1 cellular context compared by ENCODE assay signal in genomic region chr17:48997103-48997826, GRCh38.
A peak's percentile ranks its signal among the peaks of the same experiment; 100 is the strongest.
TF ChIP-seq lines count a peak whose summit lies in the region.

TSS of gene IGF2BP1 (plus strand) at chr17:48997385. CDS start at chr17:48997746, 361 bp downstream.

TF ChIP-seq in HepG2, 621 proteins besides CTCF, POLR2A, EP300 and RAD21 (continued from another document and continues in another):
- TF ChIP-seq ZNF790 (CRISPR knock-in tag; IDR thresholded peaks at IDR 0.05; ENCODE audit: borderline replicate concordance) = peak; percentile 81; the same call in 1 of the 2 replicates
- TF ChIP-seq ZGPAT (CRISPR knock-in tag; IDR thresholded peaks at IDR 0.05) = peak; percentile 50; the same call in 1 of the 2 replicates
- no peak for TF ChIP-seq NFE2L2 (IDR thresholded peaks at IDR 0.05; ENCODE audit: low read length)
- TF ChIP-seq FOXJ3 (CRISPR knock-in tag; IDR thresholded peaks at IDR 0.05; ENCODE audit: borderline replicate concordance) = 0 out of 2 replicates have a peak, but pooled peaks have one; percentile 52
- 0 out of 4 replicates have a peak, but pooled peaks of 1 of the 2 experiments have one; percentile 17 for TF ChIP-seq KLF16 (CRISPR knock-in tag; IDR thresholded peaks at IDR 0.05)
- TF ChIP-seq ZNF564 (CRISPR knock-in tag; IDR thresholded peaks at IDR 0.05) = 0 out of 2 replicates have a peak, but pooled peaks have one; percentile 12
- peak; percentile 58 for TF ChIP-seq PTBP1 (IDR thresholded peaks at IDR 0.05; ENCODE audit: low read depth, low read length, poor library complexity, severe bottlenecking)
- TF ChIP-seq RARA (CRISPR knock-in tag; IDR thresholded peaks at IDR 0.05) = no peak
- 0 out of 2 replicates have a peak, but pooled peaks have one; percentile 58 for TF ChIP-seq KDM3A (CRISPR knock-in tag; IDR thresholded peaks at IDR 0.05; ENCODE audit: low read depth)
- TF ChIP-seq ZNF441 (CRISPR knock-in tag; IDR thresholded peaks at IDR 0.05; ENCODE audit: borderline replicate concordance) = peak; percentile 68
- peak; percentile 69 for TF ChIP-seq POLR2AphosphoS5 (IDR thresholded peaks at IDR 0.05; ENCODE audit: low read depth, low read length)
- no peak for TF ChIP-seq ZNF597 (CRISPR knock-in tag; IDR thresholded peaks at IDR 0.05)
- TF ChIP-seq ZSCAN9 (CRISPR knock-in tag; IDR thresholded peaks at IDR 0.05; ENCODE audit: borderline replicate concordance) = peak; percentile 30; the same call in 1 of the 2 replicates
- no peak for TF ChIP-seq CCAR2 (optimal IDR thresholded peaks at IDR 0.05; ENCODE audit: low read depth, low read length)
- TF ChIP-seq HOXA5 (CRISPR knock-in tag; IDR thresholded peaks at IDR 0.05) = 0 out of 2 replicates have a peak, but pooled peaks have one; percentile 35
- peak; percentile 9; the same call in 1 of the 2 replicates for TF ChIP-seq BCL6 (CRISPR knock-in tag; IDR thresholded peaks at IDR 0.05)
- peak; percentile 93; the same call in 1 of the 2 replicates for TF ChIP-seq MLLT10 (CRISPR knock-in tag; IDR thresholded peaks at IDR 0.05)
- 0 out of 2 replicates have a peak, but pooled peaks have one; percentile 19 for TF ChIP-seq NFAT5 (CRISPR knock-in tag; IDR thresholded peaks at IDR 0.05)
- no peak for TF ChIP-seq ZBTB33 (CRISPR knock-in tag; IDR thresholded peaks at IDR 0.05)
- peak; percentile 88 for TF ChIP-seq ZBTB7B (CRISPR knock-in tag; IDR thresholded peaks at IDR 0.05)
- peak; percentile 25 for TF ChIP-seq SRSF1 (optimal IDR thresholded peaks at IDR 0.05; ENCODE audit: low read depth, low read length)
- TF ChIP-seq ZNF280D (CRISPR knock-in tag; IDR thresholded peaks at IDR 0.05) = no peak
- TF ChIP-seq ZNF773 (CRISPR knock-in tag; IDR thresholded peaks at IDR 0.05; ENCODE audit: borderline replicate concordance) = 0 out of 2 replicates have a peak, but pooled peaks have one; percentile 59
- 0 out of 2 replicates have a peak, but pooled peaks have one; percentile 37 for TF ChIP-seq TERF1 (CRISPR knock-in tag; IDR thresholded peaks at IDR 0.05)
- peak; percentile 71; the same call in 1 of the 2 replicates for TF ChIP-seq MTF1 (CRISPR knock-in tag; IDR thresholded peaks at IDR 0.05)
- peak; percentile 19; the same call in 1 of the 2 replicates for TF ChIP-seq ERF (CRISPR knock-in tag; IDR thresholded peaks at IDR 0.05)
- TF ChIP-seq NFYB (CRISPR knock-in tag; IDR thresholded peaks at IDR 0.05) = 0 out of 2 replicates have a peak, but pooled peaks have one; percentile 8
- peak; percentile 68 for TF ChIP-seq DMAP1 (CRISPR knock-in tag; IDR thresholded peaks at IDR 0.05)
- no peak for TF ChIP-seq ZKSCAN8 (CRISPR knock-in tag; IDR thresholded peaks at IDR 0.05; ENCODE audit: borderline replicate concordance)
- no peak for TF ChIP-seq HMG20A (CRISPR knock-in tag; IDR thresholded peaks at IDR 0.05; ENCODE audit: borderline replicate concordance)
- peak; percentile 33; the same call in 1 of the 2 replicates for TF ChIP-seq ZNF367 (CRISPR knock-in tag; IDR thresholded peaks at IDR 0.05; ENCODE audit: borderline replicate concordance)
- peak; percentile 78; the same call in 1 of the 2 replicates for TF ChIP-seq ZNF549 (CRISPR knock-in tag; IDR thresholded peaks at IDR 0.05)
- 0 out of 2 replicates have a peak, but pooled peaks have one; percentile 66 for TF ChIP-seq ZNF136 (CRISPR knock-in tag; IDR thresholded peaks at IDR 0.05; ENCODE audit: low read depth)
- TF ChIP-seq IRF2 (CRISPR knock-in tag; IDR thresholded peaks at IDR 0.05) = peak; percentile 13; the same call in 1 of the 2 replicates
- peak; percentile 67 for TF ChIP-seq MAX (IDR thresholded peaks at IDR 0.05)
